In the genomic region with DNA sequence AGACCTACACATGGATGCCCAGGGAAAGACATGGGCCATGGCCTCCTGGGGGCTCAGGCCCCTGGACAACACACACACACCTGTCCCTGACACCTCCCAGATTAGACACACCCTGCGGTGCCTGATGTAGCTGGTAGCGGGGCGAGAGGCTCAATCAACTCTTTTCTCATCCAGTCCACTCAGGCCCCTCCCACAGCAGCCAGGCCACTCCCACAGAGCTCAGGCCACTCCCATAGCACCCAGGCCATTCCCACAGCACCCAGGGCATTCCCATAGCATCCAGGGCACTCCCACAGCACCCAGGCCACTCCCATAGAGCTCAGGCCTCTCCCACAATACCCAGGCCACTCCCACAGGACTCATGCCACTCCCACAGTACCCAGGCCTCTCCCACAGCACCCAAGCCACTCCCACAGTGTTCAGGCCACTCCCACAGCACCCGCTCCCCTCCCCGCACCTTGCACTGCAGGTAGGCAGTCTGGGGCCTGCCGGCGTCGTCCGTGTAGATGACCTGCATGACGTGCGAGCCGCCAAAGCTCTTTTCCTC, we compare ENCODE assay signal across 6 cellular contexts. TPM values are rescaled to one million over a fixed set of nuclear protein-coding genes. Genes with fewer than 3 reads are reported as not detected.
DNase-seq lines count a peak whose midpoint lies in the region; ATAC-seq, FAIRE-seq and TF ChIP-seq lines count a peak whose summit lies in the region.
"Not testable (repeated sequence)": the region's sequence is repeated elsewhere in the genome, so short reads cannot be mapped to it uniquely, and the experiment has no call there.

No MANE protein-coding gene starts in this region.

- FAIRE-seq in HepG2 (lab: Jason Lieb, UNC) = peak; percentile 52

- H3K4me1 ChIP-seq in HepG2 (ENCODE audit: insufficient read depth, low read length) = not testable (repeated sequence)

- CTCF ChIA-PET in HepG2 (lab: Yijun Ruan, JAX; ENCODE audit: low intra/inter-chr PET ratio, low total read pairs) = not testable (repeated sequence)

- not testable (repeated sequence) for H3K36me3 ChIP-seq in HepG2 (replicated peaks in 1 of 2; ENCODE audit: control insufficient read depth in 1 of 2, insufficient read depth in 2 of 2, low read length in 2 of 2)

- not testable (repeated sequence) for H3K27me3 ChIP-seq in HepG2 (ENCODE audit: control insufficient read depth in 1 of 2, insufficient read depth in 2 of 2, low read length in 2 of 2)

- H4K20me1 ChIP-seq in HepG2 (ENCODE audit: insufficient read depth, low read length) = not testable (repeated sequence)

- not testable (repeated sequence) for H3K79me2 ChIP-seq in HepG2 (ENCODE audit: insufficient read depth, low read length)

- 77% methylated on average over 2 of the region's 12 CpGs for WGBS in HepG2 (ENCODE audit: low lambda C conversion rate)

- H3K9ac ChIP-seq in HepG2 (ENCODE audit: insufficient read depth, low read depth, low read length) = not testable (repeated sequence)

- not testable (repeated sequence) for TF ChIP-seq RAD21 in HepG2 (CRISPR knock-in tag; IDR thresholded peaks at IDR 0.05)

- intact Hi-C loops in HepG2 (cut with micrococcal nuclease; ENCODE audit: unreplicated experiment) = not testable (repeated sequence)

- not testable (repeated sequence) for H3K9me3 ChIP-seq in HepG2 (ENCODE audit: low read length)

- H3K27ac ChIP-seq in HepG2 (ENCODE audit: extremely low read length, insufficient read depth, low read length) = not testable (repeated sequence)

- not testable (repeated sequence) for TF ChIP-seq EP300 in HepG2 (IDR thresholded peaks at IDR 0.05; ENCODE audit: low read depth in 2 of 2, low read length in 2 of 2); HepG2 (CRISPR knock-in tag; IDR thresholded peaks at IDR 0.05; ENCODE audit: borderline replicate concordance)

- BruUV-seq in HepG2 (replicated peaks; lab: Mats Ljungman, UMichigan) = not testable (repeated sequence)

- DNase-seq in T-helper 1 cell = peak in 4 of 5 donors; percentile 24 to 36 (median 31)
- peak; percentile 69 for DNase-seq in activated naive CD4-positive, alpha-beta T cell treated with Interleukin-2 at 50 U/mL for 16 hours
- DNase-seq in HepG2 (ENCODE audit: low spot score) = not testable (repeated sequence)
- DNase-seq in stimulated activated CD8-positive, alpha-beta memory T cell treated with anti-CD3 and anti-CD28 coated beads, Interleukin-4, amount 100 ng/mL, for 48 hours = peak; percentile 89

- TF ChIP-seq CTCF in HepG2 (CRISPR knock-in tag; IDR thresholded peaks at IDR 0.05) = not testable (repeated sequence)

- in situ Hi-C loops in HepG2 (cut with HindIII; ENCODE audit: extremely low pct_ligation_motif_present, low pct_unique_long_range_greater_than_20kb) = not testable (repeated sequence)

- not testable (repeated sequence) for H2AFZ ChIP-seq in HepG2 (ENCODE audit: low read length)

- H3K4me2 ChIP-seq in HepG2 (ENCODE audit: low read depth, low read length) = not testable (repeated sequence)

- not testable (repeated sequence) for H3K4me3 ChIP-seq in HepG2 (replicated peaks in 1 of 3; ENCODE audit: insufficient read depth in 1 of 3, low read depth in 2 of 3, low read length in 3 of 3)

- not testable (repeated sequence) for TF ChIP-seq POLR2A in HepG2 (IDR thresholded peaks at IDR 0.05; ENCODE audit: insufficient read depth in 1 of 2, low read depth in 2 of 2, low read length in 2 of 2)

- POLR2A ChIA-PET in HepG2 (lab: Yijun Ruan, JAX) = not testable (repeated sequence)

- ATAC-seq in GM18909 (IDR thresholded peaks at IDR 0.05; ENCODE audit: poor library complexity, unreplicated experiment) (peak; percentile 36), HG02870 (IDR thresholded peaks at IDR 0.05; ENCODE audit: unreplicated experiment) (peak; percentile 72), HepG2 (peak; percentile 94)

RNA-seq across cellular contexts. Expression of a gene that starts 11.9 kb away (rescaled TPM):
- total RNA-seq in HepG2 (2016; rRNA removed; fragmentation: Illumina TruSeq; extraction: Trizol) = 35.2 and 41.2 TPM in 2 replicates
- total RNA-seq in HepG2 (2016; cell fraction: cytosol; rRNA removed; fragmentation: Illumina TruSeq; extraction: Trizol; ENCODE audit: low read depth) = 119 and 146 TPM in 2 replicates
- 35.0 and 41.9 TPM in 2 replicates for total RNA-seq in HepG2 (2016; cell fraction: insoluble cytoplasmic fraction; rRNA removed; fragmentation: Illumina TruSeq; extraction: Trizol)
- total RNA-seq in HepG2 (2016; cell fraction: membrane; rRNA removed; fragmentation: Illumina TruSeq; extraction: Trizol) = 82.2 and 106 TPM in 2 replicates
- total RNA-seq in HepG2 (2016; cell fraction: nucleus; rRNA removed; fragmentation: Illumina TruSeq; extraction: Trizol) = 40.9 and 44.1 TPM in 2 replicates
- 62.1 and 71.4 TPM in 2 replicates for polyA plus RNA-seq in HepG2 (2011; rRNA removed)
- polyA plus RNA-seq in HepG2 (2011; cell fraction: cytosol; rRNA removed) = 81.1 and 104 TPM in 2 replicates
- polyA plus RNA-seq in HepG2 (2011; cell fraction: nucleus; rRNA removed) = 40.7 and 50.5 TPM in 2 replicates
- polyA plus RNA-seq in HepG2 (2012) = 30.4 and 45.2 TPM in 2 replicates
- polyA plus RNA-seq in HepG2 (2016; cell fraction: cytosol; fragmentation: Illumina TruSeq; extraction: Trizol; ENCODE audit: low read depth) = 314 and 406 TPM in 2 replicates
- polyA plus RNA-seq in HepG2 (2016; cell fraction: insoluble cytoplasmic fraction; fragmentation: Illumina TruSeq; extraction: Trizol; ENCODE audit: low read depth) = 70.0 and 80.5 TPM in 2 replicates
- polyA plus RNA-seq in HepG2 (2016; cell fraction: membrane; fragmentation: Illumina TruSeq; extraction: Trizol; ENCODE audit: low read depth) = 181 and 221 TPM in 2 replicates
- polyA plus RNA-seq in HepG2 (2016; cell fraction: nucleus; fragmentation: Illumina TruSeq; extraction: Trizol; ENCODE audit: insufficient read depth, low read depth) = 46.8 and 47.8 TPM in 2 replicates
- polyA minus RNA-seq in HepG2 (2011; rRNA and poly(A)+ RNA removed; ENCODE audit: low replicate concordance) = 35.3 and 37.3 TPM in 2 replicates
- polyA minus RNA-seq in HepG2 (2011; cell fraction: cytosol; rRNA and poly(A)+ RNA removed) = 6.2 and 9.8 TPM in 2 replicates
- polyA minus RNA-seq in HepG2 (2011; cell fraction: nucleus; rRNA and poly(A)+ RNA removed) = 81.7 and 112 TPM in 2 replicates

RNA-seq across cellular contexts. Expression of a gene that starts 25.8 kb away (rescaled TPM):
- 14.5 and 16.3 TPM in 2 replicates for total RNA-seq in HepG2 (2016; rRNA removed; fragmentation: Illumina TruSeq; extraction: Trizol)
- 6.5 and 7.5 TPM in 2 replicates for total RNA-seq in HepG2 (2016; cell fraction: cytosol; rRNA removed; fragmentation: Illumina TruSeq; extraction: Trizol; ENCODE audit: low read depth)
- total RNA-seq in HepG2 (2016; cell fraction: insoluble cytoplasmic fraction; rRNA removed; fragmentation: Illumina TruSeq; extraction: Trizol) = 14.1 and 16.9 TPM in 2 replicates
- total RNA-seq in HepG2 (2016; cell fraction: membrane; rRNA removed; fragmentation: Illumina TruSeq; extraction: Trizol) = 9.7 and 10.1 TPM in 2 replicates
- total RNA-seq in HepG2 (2016; cell fraction: nucleus; rRNA removed; fragmentation: Illumina TruSeq; extraction: Trizol) = 10.3 and 12.9 TPM in 2 replicates
- 8.5 and 12.7 TPM in 2 replicates for polyA plus RNA-seq in HepG2 (2011; rRNA removed)
- polyA plus RNA-seq in HepG2 (2011; cell fraction: cytosol; rRNA removed) = 7.5 and 11.4 TPM in 2 replicates
- 30.8 and 31.0 TPM in 2 replicates for polyA plus RNA-seq in HepG2 (2011; cell fraction: nucleus; rRNA removed)
- polyA plus RNA-seq in HepG2 (2012) = 4.2 and 6.2 TPM in 2 replicates
- polyA plus RNA-seq in HepG2 (2016; cell fraction: cytosol; fragmentation: Illumina TruSeq; extraction: Trizol; ENCODE audit: low read depth) = 4.2 and 4.7 TPM in 2 replicates
- polyA plus RNA-seq in HepG2 (2016; cell fraction: insoluble cytoplasmic fraction; fragmentation: Illumina TruSeq; extraction: Trizol; ENCODE audit: low read depth) = 13.6 and 16.5 TPM in 2 replicates
- 5.9 TPM in 2 replicates for polyA plus RNA-seq in HepG2 (2016; cell fraction: membrane; fragmentation: Illumina TruSeq; extraction: Trizol; ENCODE audit: low read depth)
- polyA plus RNA-seq in HepG2 (2016; cell fraction: nucleus; fragmentation: Illumina TruSeq; extraction: Trizol; ENCODE audit: insufficient read depth, low read depth) = 19.3 and 20.0 TPM in 2 replicates
- polyA minus RNA-seq in HepG2 (2011; rRNA and poly(A)+ RNA removed; ENCODE audit: low replicate concordance) = 17.3 and 19.5 TPM in 2 replicates
- polyA minus RNA-seq in HepG2 (2011; cell fraction: cytosol; rRNA and poly(A)+ RNA removed) = 6.9 and 9.8 TPM in 2 replicates
- polyA minus RNA-seq in HepG2 (2011; cell fraction: nucleus; rRNA and poly(A)+ RNA removed) = 4.5 and 6.4 TPM in 2 replicates

RNA-seq across cellular contexts. Expression of a gene that starts 25.9 kb away (rescaled TPM):
- 8.7 and 8.8 TPM in 2 replicates for total RNA-seq in HepG2 (2016; rRNA removed; fragmentation: Illumina TruSeq; extraction: Trizol)
- total RNA-seq in HepG2 (2016; cell fraction: cytosol; rRNA removed; fragmentation: Illumina TruSeq; extraction: Trizol; ENCODE audit: low read depth) = 2.1 and 2.5 TPM in 2 replicates
- total RNA-seq in HepG2 (2016; cell fraction: insoluble cytoplasmic fraction; rRNA removed; fragmentation: Illumina TruSeq; extraction: Trizol) = 6.9 and 9.3 TPM in 2 replicates
- total RNA-seq in HepG2 (2016; cell fraction: membrane; rRNA removed; fragmentation: Illumina TruSeq; extraction: Trizol) = 6.9 and 7.4 TPM in 2 replicates
- total RNA-seq in HepG2 (2016; cell fraction: nucleus; rRNA removed; fragmentation: Illumina TruSeq; extraction: Trizol) = 3.8 and 3.9 TPM in 2 replicates
- polyA plus RNA-seq in HepG2 (2011; rRNA removed) = 2.6 and 3.4 TPM in 2 replicates
- polyA plus RNA-seq in HepG2 (2011; cell fraction: cytosol; rRNA removed) = 3.1 and 5.0 TPM in 2 replicates
- 3.8 and 3.9 TPM in 2 replicates for polyA plus RNA-seq in HepG2 (2011; cell fraction: nucleus; rRNA removed)
- polyA plus RNA-seq in HepG2 (2012) = 3.5 and 3.6 TPM in 2 replicates
- 2.2 and 2.6 TPM in 2 replicates for polyA plus RNA-seq in HepG2 (2016; cell fraction: cytosol; fragmentation: Illumina TruSeq; extraction: Trizol; ENCODE audit: low read depth)
- 7.8 and 9.2 TPM in 2 replicates for polyA plus RNA-seq in HepG2 (2016; cell fraction: insoluble cytoplasmic fraction; fragmentation: Illumina TruSeq; extraction: Trizol; ENCODE audit: low read depth)
- polyA plus RNA-seq in HepG2 (2016; cell fraction: membrane; fragmentation: Illumina TruSeq; extraction: Trizol; ENCODE audit: low read depth) = 4.0 and 4.1 TPM in 2 replicates
- 6.3 and 7.8 TPM in 2 replicates for polyA plus RNA-seq in HepG2 (2016; cell fraction: nucleus; fragmentation: Illumina TruSeq; extraction: Trizol; ENCODE audit: insufficient read depth, low read depth)
- polyA minus RNA-seq in HepG2 (2011; rRNA and poly(A)+ RNA removed; ENCODE audit: low replicate concordance) = 3.9 and 4.8 TPM in 2 replicates
- polyA minus RNA-seq in HepG2 (2011; cell fraction: cytosol; rRNA and poly(A)+ RNA removed) = 1.2 and 2.4 TPM in 2 replicates
- polyA minus RNA-seq in HepG2 (2011; cell fraction: nucleus; rRNA and poly(A)+ RNA removed) = 3.6 and 5.1 TPM in 2 replicates

RNA-seq across cellular contexts. Expression of a gene that starts 27.0 kb away (rescaled TPM):
- total RNA-seq in HepG2 (2016; rRNA removed; fragmentation: Illumina TruSeq; extraction: Trizol) = 0.48 and 0.82 TPM in 2 replicates
- 0.40 TPM in 1 of 2 replicates, not detected in the other for total RNA-seq in HepG2 (2016; cell fraction: cytosol; rRNA removed; fragmentation: Illumina TruSeq; extraction: Trizol; ENCODE audit: low read depth)
- total RNA-seq in HepG2 (2016; cell fraction: insoluble cytoplasmic fraction; rRNA removed; fragmentation: Illumina TruSeq; extraction: Trizol) = 0.48 and 0.54 TPM in 2 replicates
- total RNA-seq in HepG2 (2016; cell fraction: membrane; rRNA removed; fragmentation: Illumina TruSeq; extraction: Trizol) = 0.22 and 0.69 TPM in 2 replicates
- total RNA-seq in HepG2 (2016; cell fraction: nucleus; rRNA removed; fragmentation: Illumina TruSeq; extraction: Trizol) = 0.65 and 0.69 TPM in 2 replicates
- polyA plus RNA-seq in HepG2 (2011; rRNA removed) = 1.3 and 2.6 TPM in 2 replicates
- polyA plus RNA-seq in HepG2 (2011; cell fraction: cytosol; rRNA removed) = 0.49 and 0.63 TPM in 2 replicates
- 9.9 and 11.0 TPM in 2 replicates for polyA plus RNA-seq in HepG2 (2011; cell fraction: nucleus; rRNA removed)
- polyA plus RNA-seq in HepG2 (2012) = 2.7 and 2.8 TPM in 2 replicates
- 0.34 and 0.41 TPM in 2 replicates for polyA plus RNA-seq in HepG2 (2016; cell fraction: cytosol; fragmentation: Illumina TruSeq; extraction: Trizol; ENCODE audit: low read depth)
- polyA plus RNA-seq in HepG2 (2016; cell fraction: insoluble cytoplasmic fraction; fragmentation: Illumina TruSeq; extraction: Trizol; ENCODE audit: low read depth) = 0.11 and 0.87 TPM in 2 replicates
- polyA plus RNA-seq in HepG2 (2016; cell fraction: membrane; fragmentation: Illumina TruSeq; extraction: Trizol; ENCODE audit: low read depth) = 0.22 and 0.66 TPM in 2 replicates
- 0.96 and 1.1 TPM in 2 replicates for polyA plus RNA-seq in HepG2 (2016; cell fraction: nucleus; fragmentation: Illumina TruSeq; extraction: Trizol; ENCODE audit: insufficient read depth, low read depth)
- polyA minus RNA-seq in HepG2 (2011; rRNA and poly(A)+ RNA removed; ENCODE audit: low replicate concordance) = 1.8 and 5.0 TPM in 2 replicates
- 1.1 TPM in 1 of 2 replicates, not detected in the other for polyA minus RNA-seq in HepG2 (2011; cell fraction: cytosol; rRNA and poly(A)+ RNA removed)
- polyA minus RNA-seq in HepG2 (2011; cell fraction: nucleus; rRNA and poly(A)+ RNA removed) = 1.7 and 1.9 TPM in 2 replicates

RNA-seq across cellular contexts. Expression of a gene that starts 52.9 kb away (rescaled TPM):
- 0.79 and 2.4 TPM in 2 replicates for total RNA-seq in HepG2 (2016; rRNA removed; fragmentation: Illumina TruSeq; extraction: Trizol)
- total RNA-seq in HepG2 (2016; cell fraction: cytosol; rRNA removed; fragmentation: Illumina TruSeq; extraction: Trizol; ENCODE audit: low read depth) = not detected in 2 replicates
- 0.19 and 2.9 TPM in 2 replicates for total RNA-seq in HepG2 (2016; cell fraction: insoluble cytoplasmic fraction; rRNA removed; fragmentation: Illumina TruSeq; extraction: Trizol)
- total RNA-seq in HepG2 (2016; cell fraction: membrane; rRNA removed; fragmentation: Illumina TruSeq; extraction: Trizol) = 0.76 and 1.4 TPM in 2 replicates
- total RNA-seq in HepG2 (2016; cell fraction: nucleus; rRNA removed; fragmentation: Illumina TruSeq; extraction: Trizol) = 3.6 and 5.2 TPM in 2 replicates
- 7.9 and 8.9 TPM in 2 replicates for polyA plus RNA-seq in HepG2 (2011; rRNA removed)
- polyA plus RNA-seq in HepG2 (2011; cell fraction: cytosol; rRNA removed) = 0.47 and 2.3 TPM in 2 replicates
- polyA plus RNA-seq in HepG2 (2011; cell fraction: nucleus; rRNA removed) = 58.1 and 79.8 TPM in 2 replicates
- polyA plus RNA-seq in HepG2 (2012) = 1.6 and 3.4 TPM in 2 replicates
- polyA plus RNA-seq in HepG2 (2016; cell fraction: cytosol; fragmentation: Illumina TruSeq; extraction: Trizol; ENCODE audit: low read depth) = not detected in 2 replicates
- 1.2 and 1.4 TPM in 2 replicates for polyA plus RNA-seq in HepG2 (2016; cell fraction: insoluble cytoplasmic fraction; fragmentation: Illumina TruSeq; extraction: Trizol; ENCODE audit: low read depth)
- 0.64 and 1.2 TPM in 2 replicates for polyA plus RNA-seq in HepG2 (2016; cell fraction: membrane; fragmentation: Illumina TruSeq; extraction: Trizol; ENCODE audit: low read depth)
- 45.6 and 53.1 TPM in 2 replicates for polyA plus RNA-seq in HepG2 (2016; cell fraction: nucleus; fragmentation: Illumina TruSeq; extraction: Trizol; ENCODE audit: insufficient read depth, low read depth)
- polyA minus RNA-seq in HepG2 (2011; rRNA and poly(A)+ RNA removed; ENCODE audit: low replicate concordance) = 3.9 and 11.5 TPM in 2 replicates
- 1.3 TPM in 1 of 2 replicates, not detected in the other for polyA minus RNA-seq in HepG2 (2011; cell fraction: cytosol; rRNA and poly(A)+ RNA removed)
- polyA minus RNA-seq in HepG2 (2011; cell fraction: nucleus; rRNA and poly(A)+ RNA removed) = 3.0 and 3.2 TPM in 2 replicates

Comparison
In these comparisons a context has a peak if more than half of its experiments do, and no peak if none do; other contexts are left out.
1. ATAC-seq: peak in every context shown above with its lines; median percentile 94 in HepG2; 72 in HG02870; 36 in GM18909.